23 cellular contexts compared by ENCODE assay signal in genomic region chr7:55344840-55345239, GRCh38.
"Had no signal": no experiment of that assay in that cellular context is flagged by ENCODE, and none has a peak within 500 bp of the region (broad histone marks: within the 10 kb centered on the region; RNA-seq: fewer than 3 reads in every experiment).

No MANE protein-coding gene starts in this region.

- H3K4me3 ChIP-seq: Peyer's patch had no signal

- DNase-seq: activated CD4-positive, alpha-beta memory T cell treated with anti-CD3 and anti-CD28 coated beads, Interleukin-2, amount 10 ng/mL, durations not matched to agents 7 days and 5 days; activated CD4-positive, alpha-beta T cell treated with anti-CD3 and anti-CD28 coated beads for 36 hours; activated CD4-positive, alpha-beta T cell treated with anti-CD3 and anti-CD28 coated beads, Interleukin-2, amount 50 U/mL, for 1 hour; activated gamma-delta T cell; activated naive CD4-positive, alpha-beta T cell treated with anti-CD3 and anti-CD28 coated beads for 36 hours; activated T-cell treated with anti-CD3 and anti-CD28 coated beads for 4 hours; activated T-cell treated with anti-CD3 and anti-CD28 coated beads, Interleukin-2, amount 50 U/mL, for 48 hours; amygdala; Kasumi-1; KBM-7; NCI-H1048; NCI-H146; NCI-H1930; NCI-H345; NCI-H510A treated with DMSO at 0.1 percent for 48 hours; NCI-H69; Peyer's patch; SHP77 treated with DMSO at 0.1 percent for 48 hours had no signal

- H3K4me3 Mint-ChIP-seq: activated CD4-positive, alpha-beta memory T cell treated with anti-CD3 and anti-CD28 coated beads, Interleukin-2, amount 10 ng/mL, durations not matched to agents 7 days and 5 days; activated CD4-positive, alpha-beta T cell treated with anti-CD3 and anti-CD28 coated beads for 36 hours; activated naive CD4-positive, alpha-beta T cell treated with anti-CD3 and anti-CD28 coated beads for 36 hours; activated naive CD8-positive, alpha-beta T cell; activated T-helper 17 cell treated with anti-CD3 and anti-CD28 coated beads, Interleukin-2, amount 50 U/mL, for 72 hours; brain; T-helper 1 cell treated with Interleukin-12 subunit alpha and Interleukin-12 subunit beta and Interleukin-4 antibody, amounts not matched to agents 30 μg/mL and 1 μg/mL, for 36 hours had no signal

- ATAC-seq: activated CD4-positive, alpha-beta T cell treated with anti-CD3 and anti-CD28 coated beads for 36 hours; activated T-helper 17 cell treated with anti-CD3 and anti-CD28 coated beads, Interleukin-2, amount 50 U/mL, for 72 hours had no signal

- H3K27ac Mint-ChIP-seq: activated CD4-positive, alpha-beta memory T cell treated with anti-CD3 and anti-CD28 coated beads, Interleukin-2, amount 10 ng/mL, durations not matched to agents 7 days and 5 days; activated CD4-positive, alpha-beta T cell treated with anti-CD3 and anti-CD28 coated beads for 36 hours; activated naive CD4-positive, alpha-beta T cell treated with anti-CD3 and anti-CD28 coated beads for 36 hours; activated naive CD8-positive, alpha-beta T cell; activated T-helper 17 cell treated with anti-CD3 and anti-CD28 coated beads, Interleukin-2, amount 50 U/mL, for 72 hours; brain; T-helper 1 cell treated with Interleukin-12 subunit alpha and Interleukin-12 subunit beta and Interleukin-4 antibody, amounts not matched to agents 30 μg/mL and 1 μg/mL, for 36 hours had no signal

- H3K4me1 Mint-ChIP-seq: activated T-helper 17 cell treated with anti-CD3 and anti-CD28 coated beads, Interleukin-2, amount 50 U/mL, for 72 hours had no signal

- H3K9me3 Mint-ChIP-seq: activated naive CD4-positive, alpha-beta T cell treated with anti-CD3 and anti-CD28 coated beads for 36 hours; activated T-helper 17 cell treated with anti-CD3 and anti-CD28 coated beads, Interleukin-2, amount 50 U/mL, for 72 hours; T-helper 1 cell treated with Interleukin-12 subunit alpha and Interleukin-12 subunit beta and Interleukin-4 antibody, amounts not matched to agents 30 μg/mL and 1 μg/mL, for 36 hours had no signal

- H3K9me3 ChIP-seq: Peyer's patch had no signal

- H3K27ac ChIP-seq: Peyer's patch, RWPE1 had no signal

- H3K4me1 ChIP-seq: Peyer's patch had no signal

- H3K36me3 ChIP-seq: Peyer's patch had no signal

- H3K27me3 ChIP-seq: Peyer's patch had no signal
